ENCODE assay signal across 2 cellular contexts in genomic region chr1:54694771-54695170, GRCh38.
TF ChIP-seq lines count a peak whose summit lies in the region.

No MANE protein-coding gene starts in this region.

TF ChIP-seq in HepG2, 621 proteins besides CTCF, POLR2A, EP300 and RAD21:
- TF ChIP-seq CSRNP2 (CRISPR knock-in tag; conservative IDR thresholded peaks at IDR 0.05; ENCODE audit: low read depth) (no peak), ZNF629 (CRISPR knock-in tag; conservative IDR thresholded peaks at IDR 0.05) (peak; percentile 53; the same call in 1 of the 2 replicates), LRRFIP1 (CRISPR knock-in tag; conservative IDR thresholded peaks at IDR 0.05) (no peak)
TF ChIP-seq in HepG2: peak in this region for 1.

TF ChIP-seq in K562, 482 proteins besides CTCF, POLR2A, EP300 and RAD21:
- TF ChIP-seq RBM25 (IDR thresholded peaks at IDR 0.05; ENCODE audit: low read depth, low read length, severe bottlenecking) (peak; percentile 59), PML (IDR thresholded peaks at IDR 0.05; ENCODE audit: low read length) (no peak)
TF ChIP-seq in K562: peak in this region for 1.
